18 cellular contexts compared by ENCODE assay signal in the genomic region with DNA sequence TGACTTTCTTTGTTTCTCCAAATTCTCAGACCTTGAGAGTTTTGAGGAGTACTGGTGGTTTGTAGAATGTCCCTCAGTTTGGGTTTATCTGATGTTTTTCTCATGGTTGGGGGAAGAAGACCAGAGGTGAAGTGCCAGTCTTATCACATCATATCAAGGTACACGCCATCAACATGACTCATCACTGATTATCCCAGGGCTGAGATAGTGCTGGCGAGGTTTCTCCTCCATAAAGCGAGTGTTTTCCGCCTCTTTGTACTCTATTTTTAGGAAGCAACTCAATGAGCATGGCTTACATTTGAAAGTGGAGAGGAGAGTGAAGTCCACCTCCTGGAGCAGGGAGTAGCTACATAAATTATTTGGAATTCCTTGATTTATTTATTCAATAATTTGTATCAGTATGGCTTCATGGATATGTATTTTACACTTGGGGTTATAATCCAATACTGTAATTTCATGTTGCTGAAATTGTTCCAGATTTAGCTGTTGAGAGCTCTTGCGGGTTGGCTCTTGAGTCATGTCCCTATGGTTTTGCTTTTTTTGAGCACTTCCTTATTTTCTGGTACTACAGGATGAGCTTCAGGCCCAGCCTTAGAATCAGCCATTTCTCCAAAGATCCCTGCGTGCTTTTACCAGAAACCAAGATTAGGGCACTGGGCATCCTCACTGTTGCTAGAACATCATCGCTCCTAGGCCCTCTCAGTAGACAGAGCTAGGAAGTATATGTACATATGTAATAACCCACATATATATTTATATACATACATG. TPM values are rescaled to one million over a fixed set of nuclear protein-coding genes. Genes with fewer than 3 reads are reported as not detected.
DNase-seq lines count a peak whose midpoint lies in the region; ATAC-seq, FAIRE-seq and TF ChIP-seq lines count a peak whose summit lies in the region.
"Had no signal": no experiment of that assay in that cellular context is flagged by ENCODE, and none has a peak within 500 bp of the region (broad histone marks: within the 10 kb centered on the region; RNA-seq: fewer than 3 reads in every experiment).

No MANE protein-coding gene starts in this region.

- H3K4me3 ChIP-seq in astrocyte (ENCODE audit: insufficient read depth, low read depth, low read length) (no peak overlapping the region), mesodermal cell (ENCODE audit: extremely low read depth, insufficient read depth, low read length, poor library complexity, severe bottlenecking) (no peak overlapping the region)
- H3K4me3 ChIP-seq: Peyer's patch, thoracic aorta had no signal

- DNase-seq in GF-D8 (lab: John Stamatoyannopoulos, UW) (peak; percentile 29), NCI-H226 (peak; percentile 78), astrocyte (ENCODE audit: low read depth) (peak; percentile 25), AG08395 (ENCODE audit: low spot score) (no peak), pons (ENCODE audit: low spot score) (no peak), NCI-H2196 (lab: John Stamatoyannopoulos, UW; ENCODE audit: unreplicated experiment) (no peak)
- no peak for DNase-seq in activated naive CD4-positive, alpha-beta T cell treated with anti-CD3 and anti-CD28 coated beads, Interleukin-2, amount 50 U/mL, for 72 hours (ENCODE audit: low spot score in 2 of 2)
- DNase-seq: activated CD4-positive, alpha-beta T cell treated with anti-CD3 and anti-CD28 coated beads, Interleukin-2, amount 10 ng/mL, durations not matched to agents 24 days and 14 days; activated T-cell treated with anti-CD3 and anti-CD28 coated beads, Interleukin-2, amount 50 U/mL, for 48 hours; NCI-H1417 treated with DMSO at 0.1 percent for 48 hours; NCI-H510A treated with DMSO at 0.1 percent for 48 hours had no signal

- H3K9me3 ChIP-seq in astrocyte (ENCODE audit: insufficient read depth, low read depth, low read length) (peaks cover 2% of the 10 kb centered on the region), mesodermal cell (ENCODE audit: control insufficient read depth, low read length) (peaks cover 12% of the 10 kb centered on the region)

- H3K79me2 ChIP-seq in astrocyte (ENCODE audit: insufficient read depth, low read length), result no peaks in the 10 kb centered on the region

- peak overlapping the region; percentile 52 for H3K4me2 ChIP-seq in astrocyte (ENCODE audit: low read length)

- H2AFZ ChIP-seq in astrocyte (ENCODE audit: low read depth, low read length), result peak overlapping the region; percentile 37

- no peak for ATAC-seq in activated naive CD4-positive, alpha-beta T cell treated with anti-CD3 and anti-CD28 coated beads, Interleukin-2, amount 50 U/mL, for 72 hours

- no peak for FAIRE-seq in astrocyte (lab: Jason Lieb, UNC)
- FAIRE-seq: islet of Langerhans had no signal

- H3K27me3 ChIP-seq in astrocyte (ENCODE audit: insufficient read depth, low read length), result peaks cover 15% of the 10 kb centered on the region
- H3K27me3 ChIP-seq: Peyer's patch had no signal

- H4K20me1 ChIP-seq in astrocyte (ENCODE audit: insufficient read depth, low read length), result no peaks in the 10 kb centered on the region

- WGBS in mesodermal cell (ENCODE audit: insufficient coverage in 2 of 2), 2 experiments, result 100% methylated on average over 2 of the region's 7 CpGs

- peaks cover 4% of the 10 kb centered on the region for H3K9me3 Mint-ChIP-seq in astrocyte (ENCODE audit: unreplicated experiment)
- peaks cover 6 to 7% of the 10 kb centered on the region in 2 donors for H3K9me3 Mint-ChIP-seq in activated naive CD4-positive, alpha-beta T cell treated with anti-CD3 and anti-CD28 coated beads, Interleukin-2, amount 50 U/mL, for 72 hours
- H3K9me3 Mint-ChIP-seq: T-helper 2 cell treated with Interferon-gamma antibody and Interleukin-4, amounts not matched to agents 5 μg/mL and 100 μg/mL, for 36 hours had no signal

- H3K4me1 ChIP-seq in astrocyte (ENCODE audit: insufficient read depth, low read length) (no peaks in the 10 kb centered on the region), mesodermal cell (ENCODE audit: control insufficient read depth, insufficient read depth, low read length, poor library complexity, severe bottlenecking) (peaks cover 18% of the 10 kb centered on the region)

- H3K27ac ChIP-seq in astrocyte (ENCODE audit: low read depth, low read length), result peak overlapping the region; percentile 28
- H3K27ac ChIP-seq in mesodermal cell (ENCODE audit: low read depth, low read length, severe bottlenecking), result peak overlapping the region; percentile 83
- H3K27ac ChIP-seq: thoracic aorta had no signal

- H3K36me3 ChIP-seq in astrocyte (ENCODE audit: insufficient read depth, low read length) (no peaks in the 10 kb centered on the region), mesodermal cell (ENCODE audit: control insufficient read depth, insufficient read depth, low read length) (no peaks in the 10 kb centered on the region)
- H3K36me3 ChIP-seq: Peyer's patch, thoracic aorta had no signal

- no peak overlapping the region for H3K9ac ChIP-seq in astrocyte (ENCODE audit: low read length)

- H3K36me3 Mint-ChIP-seq in astrocyte (ENCODE audit: low read depth, unreplicated experiment), result no peaks in the 10 kb centered on the region
- H3K36me3 Mint-ChIP-seq in activated naive CD4-positive, alpha-beta T cell treated with anti-CD3 and anti-CD28 coated beads, Interleukin-2, amount 50 U/mL, for 72 hours, result peaks cover 0 to 8% of the 10 kb centered on the region in 2 donors

- peaks cover 3% of the 10 kb centered on the region for H3K27me3 Mint-ChIP-seq in astrocyte (ENCODE audit: low read depth, unreplicated experiment)

- peaks cover 11% of the 10 kb centered on the region for H3K4me1 Mint-ChIP-seq in astrocyte (ENCODE audit: low read depth, unreplicated experiment)

- no peak overlapping the region for H3K4me3 Mint-ChIP-seq in astrocyte (ENCODE audit: unreplicated experiment)
- H3K4me3 Mint-ChIP-seq: activated CD4-positive, alpha-beta T cell treated with anti-CD3 and anti-CD28 coated beads, Interleukin-2, amount 10 ng/mL, durations not matched to agents 24 days and 14 days; T-helper 2 cell treated with Interferon-gamma antibody and Interleukin-4, amounts not matched to agents 5 μg/mL and 100 μg/mL, for 36 hours had no signal

- no peak overlapping the region for H3K27ac Mint-ChIP-seq in astrocyte (ENCODE audit: unreplicated experiment)
- no peak overlapping the region for H3K27ac Mint-ChIP-seq in activated naive CD4-positive, alpha-beta T cell treated with anti-CD3 and anti-CD28 coated beads, Interleukin-2, amount 50 U/mL, for 72 hours
- H3K27ac Mint-ChIP-seq: activated CD4-positive, alpha-beta T cell treated with anti-CD3 and anti-CD28 coated beads, Interleukin-2, amount 10 ng/mL, durations not matched to agents 24 days and 14 days; T-helper 2 cell treated with Interferon-gamma antibody and Interleukin-4, amounts not matched to agents 5 μg/mL and 100 μg/mL, for 36 hours had no signal

- TF ChIP-seq CTCF in astrocyte (IDR thresholded peaks at IDR 0.05; ENCODE audit: insufficient read depth, low read depth, low read length), result no peak

RNA-seq across cellular contexts. Expression of gene DCANP1, which starts 23.8 kb away (rescaled TPM):
- total RNA-seq in astrocyte, result not detected in 2 replicates
- polyA plus RNA-seq in mesodermal cell (2013, experiment 1 of 2), result not detected
- polyA plus RNA-seq in mesodermal cell (2013, experiment 2 of 2), result not detected
- not detected for total RNA-seq in activated naive CD4-positive, alpha-beta T cell treated with anti-CD3 and anti-CD28 coated beads, Interleukin-2, amount 50 U/mL, for 72 hours
- total RNA-seq: activated CD4-positive, alpha-beta T cell treated with anti-CD3 and anti-CD28 coated beads, Interleukin-2, amount 10 ng/mL, durations not matched to agents 24 days and 14 days; chondrocyte; thoracic aorta had no signal
- polyA plus RNA-seq: BJ had no signal

RNA-seq across cellular contexts. Expression of gene MACROH2A1, which starts 24.3 kb away (rescaled TPM):
- 121 and 143 TPM in 2 replicates for total RNA-seq in astrocyte
- 245 TPM for polyA plus RNA-seq in mesodermal cell (2013, experiment 1 of 2)
- 215 TPM for polyA plus RNA-seq in mesodermal cell (2013, experiment 2 of 2)
- total RNA-seq in activated naive CD4-positive, alpha-beta T cell treated with anti-CD3 and anti-CD28 coated beads, Interleukin-2, amount 50 U/mL, for 72 hours, result 100 to 1,000 TPM in 1 of 2 donors, 10 to 100 TPM in 1; 90.2 to 166 TPM

RNA-seq across cellular contexts. Expression of gene TIFAB, which starts 28.8 kb away (rescaled TPM):
- not detected in 2 replicates for total RNA-seq in astrocyte
- polyA plus RNA-seq in mesodermal cell (2013, experiment 1 of 2), result not detected
- not detected for polyA plus RNA-seq in mesodermal cell (2013, experiment 2 of 2)
- total RNA-seq in activated naive CD4-positive, alpha-beta T cell treated with anti-CD3 and anti-CD28 coated beads, Interleukin-2, amount 50 U/mL, for 72 hours, result not detected
- total RNA-seq: activated CD4-positive, alpha-beta T cell treated with anti-CD3 and anti-CD28 coated beads, Interleukin-2, amount 10 ng/mL, durations not matched to agents 24 days and 14 days; chondrocyte; thoracic aorta had no signal
- polyA plus RNA-seq: BJ had no signal

Comparison
In these comparisons a context has a peak if more than half of its experiments do, and no peak if none do; other contexts are left out.
1. DNase-seq: peak in GF-D8 (single experiment), NCI-H226 (single experiment) and astrocyte (single experiment); none in AG08395 (single experiment), pons (single experiment), activated naive CD4-positive, alpha-beta T cell treated with anti-CD3 and anti-CD28 coated beads, Interleukin-2, amount 50 U/mL, for 72 hours (0 of 2) and NCI-H2196 (single experiment).